21 cellular contexts compared by ENCODE assay signal in genomic region chr6:53009056-53009455, GRCh38.
"Had no signal": no experiment of that assay in that cellular context is flagged by ENCODE, and none has a peak within 500 bp of the region (broad histone marks: within the 10 kb centered on the region; RNA-seq: fewer than 3 reads in every experiment).

No MANE protein-coding gene starts in this region.

- H3K27me3 ChIP-seq: SJCRH30 had no signal

- H3K4me1 ChIP-seq: SJCRH30 had no signal

- H3K36me3 ChIP-seq: SJCRH30 had no signal

- ATAC-seq: Panc1, PC-3, Right ventricle myocardium inferior, SK-N-SH treated with all-trans-retinoic acid at 6 μM for 48 hours had no signal

- H3K9me3 ChIP-seq: SJCRH30 had no signal

- H3K4me3 ChIP-seq: SJCRH30 had no signal

- DNase-seq: KBM-7, MV-4-11, NCI-H1048, NCI-H1105, NCI-H1417, NCI-H1436 treated with DMSO at 0.1 percent for 48 hours, NCI-H1694, NCI-H187 treated with DMSO at 0.1 percent for 48 hours, NCI-H2029 treated with DMSO at 0.1 percent for 48 hours, NCI-H2107, NCI-H2227 treated with DMSO at 0.1 percent for 48 hours, NCI-H446, NCI-H510A, NCI-H524 treated with DMSO at 0.1 percent for 48 hours, PC-3, SHP77 treated with DMSO at 0.1 percent for 48 hours, SJCRH30, T-helper 1 cell had no signal

- H3K27ac ChIP-seq: SJCRH30 had no signal
